Comparison of ENCODE assay signal across 11 cellular contexts in genomic region chr2:55992465-55992864, GRCh38.
DNase-seq lines count a peak whose midpoint lies in the region; ATAC-seq and TF ChIP-seq lines count a peak whose summit lies in the region.
"Had no signal": no experiment of that assay in that cellular context is flagged by ENCODE, and none has a peak within 500 bp of the region (broad histone marks: within the 10 kb centered on the region; RNA-seq: fewer than 3 reads in every experiment).

No MANE protein-coding gene starts in this region.

- H3K4me3 ChIP-seq in choroid plexus epithelial cell (ENCODE audit: low read depth, low read length) (no peak overlapping the region), lung (no peak overlapping the region)

- no peaks in the 10 kb centered on the region for H3K27me3 ChIP-seq in lung (ENCODE audit: control insufficient read depth, insufficient read depth)

- ATAC-seq in lung (ENCODE audit: insufficient read depth, low FRiP score): peak; percentile 87
- no peak for ATAC-seq in HG02623 (IDR thresholded peaks at IDR 0.05; ENCODE audit: unreplicated experiment)
- no peak for ATAC-seq in HG02798 (IDR thresholded peaks at IDR 0.05; ENCODE audit: poor library complexity, unreplicated experiment)

- H3K36me3 Mint-ChIP-seq in glutamatergic neuron (ENCODE audit: unreplicated experiment): no peaks in the 10 kb centered on the region
- H3K36me3 Mint-ChIP-seq: CD4-positive, CD25-positive, alpha-beta regulatory T cell; naive B cell had no signal

- 58 to 73% methylated on average over 4 of the region's 4 CpGs for WGBS in lung, 2 donors

- no peaks in the 10 kb centered on the region for H3K36me3 ChIP-seq in lung (ENCODE audit: control insufficient read depth in 2 of 2, insufficient read depth in 2 of 2, low read length in 2 of 2)

- H3K27ac ChIP-seq in lung (ENCODE audit: low read depth in 1 of 2, low read length in 1 of 2): peak overlapping the region in 1 of 2 donors; percentile 9

- H3K4me1 Mint-ChIP-seq in glutamatergic neuron (ENCODE audit: low read depth, unreplicated experiment): peaks cover 2% of the 10 kb centered on the region
- H3K4me1 Mint-ChIP-seq: CD4-positive, CD25-positive, alpha-beta regulatory T cell; naive B cell had no signal

- no peaks in the 10 kb centered on the region for H3K9me3 ChIP-seq in lung (ENCODE audit: control insufficient read depth in 2 of 2, insufficient read depth in 1 of 2, low read length in 1 of 2)

- H3K4me3 Mint-ChIP-seq in glutamatergic neuron (ENCODE audit: unreplicated experiment): no peak overlapping the region
- H3K4me3 Mint-ChIP-seq: CD4-positive, CD25-positive, alpha-beta regulatory T cell; naive B cell had no signal

- no peaks in the 10 kb centered on the region for H3K9me3 Mint-ChIP-seq in glutamatergic neuron (ENCODE audit: unreplicated experiment)

- H3K4me1 ChIP-seq in lung (ENCODE audit: control insufficient read depth in 2 of 2, insufficient read depth in 2 of 2, low read length in 2 of 2): no peaks in the 10 kb centered on the region

- H3K27ac Mint-ChIP-seq in glutamatergic neuron (ENCODE audit: unreplicated experiment): no peak overlapping the region
- H3K27ac Mint-ChIP-seq: CD4-positive, CD25-positive, alpha-beta regulatory T cell; naive B cell had no signal

- TF ChIP-seq CTCF in choroid plexus epithelial cell (conservative IDR thresholded peaks at IDR 0.05; ENCODE audit: low read depth, low read length): no peak
- no peak for TF ChIP-seq CTCF in lung (IDR thresholded peaks at IDR 0.05; ENCODE audit: control extremely low read depth, extremely low read depth)
- no peak for TF ChIP-seq CTCF in glutamatergic neuron (IDR thresholded peaks at IDR 0.05; ENCODE audit: partially characterized antibody, unreplicated experiment)

- DNase-seq in AG08395 (ENCODE audit: low spot score): peak; percentile 88
- peak; percentile 99 for DNase-seq in M059J (ENCODE audit: low read depth)
- DNase-seq in choroid plexus epithelial cell (ENCODE audit: low read depth): peak; percentile 97
- DNase-seq in lung (ENCODE audit: low spot score): peak; percentile 34
- DNase-seq in glutamatergic neuron: no peak
- DNase-seq in stimulated activated CD4-positive, alpha-beta T cell treated with anti-CD3 and anti-CD28 coated beads, Interleukin-1b, Interleukin-23, amount 100 ng/mL, for 48 hours: no peak
- DNase-seq: activated effector memory CD4-positive, alpha-beta T cell treated with Interleukin-2 at 50 U/mL for 16 hours; CD4-positive, CD25-positive, alpha-beta regulatory T cell; naive B cell had no signal

- peaks cover 5% of the 10 kb centered on the region for H3K27me3 Mint-ChIP-seq in glutamatergic neuron (ENCODE audit: unreplicated experiment)

Comparison
In these comparisons a context has a peak if more than half of its experiments do, and no peak if none do; other contexts are left out.
1. DNase-seq: peak in AG08395 (single experiment), M059J (single experiment), choroid plexus epithelial cell (single experiment) and lung (single experiment); none in glutamatergic neuron (single experiment) and stimulated activated CD4-positive, alpha-beta T cell treated with anti-CD3 and anti-CD28 coated beads, Interleukin-1b, Interleukin-23, amount 100 ng/mL, for 48 hours (single experiment).